Comparison of ENCODE assay signal across 1 cellular context in genomic region chr3:100556656-100557310, GRCh38.
TF ChIP-seq lines count a peak whose summit lies in the region.

No MANE protein-coding gene starts in this region.

TF ChIP-seq in IMR-90, 13 proteins besides CTCF, POLR2A, EP300 and RAD21 (continued from another document):
- TF ChIP-seq FOS (IDR thresholded peaks at IDR 0.05; ENCODE audit: low read depth, low read length) (no peak), SMC3 (IDR thresholded peaks at IDR 0.05; ENCODE audit: low read depth, low read length) (no peak)
TF ChIP-seq in IMR-90: peak in this region for 0.
